9 cellular contexts compared by ENCODE assay signal in the genomic region with DNA sequence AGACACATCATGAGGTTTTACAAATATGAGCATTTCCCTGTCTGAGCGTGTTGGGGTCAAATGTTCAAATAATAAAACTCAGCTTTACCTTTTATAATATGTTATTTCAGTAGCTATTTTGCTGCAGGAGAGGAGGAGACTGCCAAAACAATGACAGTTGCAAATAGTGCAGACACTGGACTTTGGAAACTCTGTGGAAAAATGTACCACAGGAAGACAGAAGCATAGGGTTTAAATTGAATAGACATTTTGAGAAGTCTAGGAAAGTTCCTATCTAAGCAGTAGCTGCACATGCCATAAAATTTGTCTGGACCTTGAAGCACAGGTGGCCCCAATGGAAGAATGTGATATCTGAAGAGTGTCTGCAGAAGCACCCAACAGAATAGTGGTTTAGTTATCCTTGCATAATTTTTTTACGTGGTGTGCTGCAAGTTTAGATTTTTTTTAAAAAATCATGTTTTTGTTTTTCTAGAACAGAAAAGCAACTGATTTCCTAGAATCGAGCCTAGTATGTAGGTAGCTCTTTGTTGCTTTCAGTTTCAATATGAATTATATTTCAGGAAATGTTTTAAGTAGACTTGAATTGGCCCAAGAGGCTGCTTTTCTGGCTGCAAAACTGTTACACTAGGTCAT. TPM values are rescaled to one million over a fixed set of nuclear protein-coding genes. Genes with fewer than 3 reads are reported as not detected.
DNase-seq lines count a peak whose midpoint lies in the region; ATAC-seq, FAIRE-seq and TF ChIP-seq lines count a peak whose summit lies in the region.
"Had no signal": no experiment of that assay in that cellular context is flagged by ENCODE, and none has a peak within 500 bp of the region (broad histone marks: within the 10 kb centered on the region; RNA-seq: fewer than 3 reads in every experiment).

No MANE protein-coding gene starts in this region.

- H3K9me3 ChIP-seq in heart right ventricle: no peaks in the 10 kb centered on the region
- H3K9me3 ChIP-seq in GM12878 (replicated peaks; ENCODE audit: control insufficient read depth, insufficient read depth, low read length): no peaks in the 10 kb centered on the region; the same call in 2 of the 3 replicates
- no peaks in the 10 kb centered on the region for H3K9me3 ChIP-seq in uterus

- no TSS peak for BruUV-seq in GM12878 (replicated peaks; lab: Mats Ljungman, UMichigan)

- H3K4me2 ChIP-seq in GM12878 (ENCODE audit: control insufficient read depth, insufficient read depth): peak overlapping the region; percentile 84

- H3K27me3 ChIP-seq in heart right ventricle: no peaks in the 10 kb centered on the region
- no peaks in the 10 kb centered on the region for H3K27me3 ChIP-seq in GM12878 (replicated peaks in 1 of 2; ENCODE audit: control insufficient read depth in 2 of 2, insufficient read depth in 2 of 2, low read length in 1 of 2)
- H3K27me3 ChIP-seq in uterus: no peaks in the 10 kb centered on the region

- H3K27ac ChIP-seq in heart right ventricle: peak overlapping the region in 9 of 10 donors; percentile 4 to 84 (median 44)
- H3K27ac ChIP-seq in GM12878 (ENCODE audit: control insufficient read depth, insufficient read depth): peak overlapping the region; percentile 31; the same call in 1 of the 2 replicates
- H3K27ac ChIP-seq in uterus: peak overlapping the region; percentile 5 to 50

- 42 to 53% methylated on average over 3 of the region's 3 CpGs for WGBS in heart right ventricle, 2 donors
- 24% methylated on average over 3 of the region's 3 CpGs for WGBS in GM12878 (ENCODE audit: insufficient coverage, insufficient replicate concordance, low lambda C conversion rate, missing lambda C conversion rate)

- no peaks in the 10 kb centered on the region for H3K79me2 ChIP-seq in GM12878 (ENCODE audit: control insufficient read depth, insufficient read depth, low read length)

- H2AFZ ChIP-seq in GM12878 (ENCODE audit: control insufficient read depth, low read depth, low read length): peak overlapping the region; percentile 76

- peak; percentile 83 for FAIRE-seq in GM12878 (lab: Jason Lieb, UNC)

- in situ Hi-C loops in GM12878 (cut with MboI): no loop called here

- CTCF ChIA-PET in GM12878 (lab: Yijun Ruan, JAX): interaction anchor here (0.9 to 1.7 kb wide), 7 partner anchors 10 to 201 kb away, joined by 3 to 5 read pairs (median 4); a partner anchor contains a TSS

- H3K9ac ChIP-seq in GM12878 (ENCODE audit: control insufficient read depth, insufficient read depth, low read length): peak overlapping the region; percentile 27; the same call in 1 of the 2 replicates

- DNase-seq in heart right ventricle (no peak), Right ventricle myocardium inferior (ENCODE audit: missing footprints) (no peak), GM12878 (ENCODE audit: low read depth, low spot score) (no peak), uterus (no peak), midbrain (lab: John Stamatoyannopoulos, UW) (no peak), pons (ENCODE audit: low spot score) (no peak), dedifferentiated amniotic fluid mesenchymal stem cell (ENCODE audit: extremely low spot score) (no peak)

- SMC1A ChIA-PET in GM12878 (lab: Charles Lee; ENCODE audit: uncharacterized antibody, unreplicated experiment): interaction anchor here (0.6 to 3.6 kb wide), 8 partner anchors 9 to 203 kb away, joined by 3 to 16 read pairs (median 4); no protein-coding TSS in a partner anchor

- H3K4me3 ChIP-seq in heart right ventricle: peak overlapping the region in 6 of 10 donors; percentile 5 to 38 (median 10)
- H3K4me3 ChIP-seq in GM12878: peak overlapping the region; percentile 19; the same call in 1 of the 2 replicates
- no peak overlapping the region for H3K4me3 ChIP-seq in uterus

- no peaks in the 10 kb centered on the region for H4K20me1 ChIP-seq in GM12878 (ENCODE audit: control insufficient read depth, insufficient read depth)

- TF ChIP-seq CTCF in heart right ventricle (IDR thresholded peaks at IDR 0.05) (no peak), GM12878 (IDR thresholded peaks at IDR 0.05 in 2 of 3, conservative IDR thresholded peaks at IDR 0.05 in 1 of 3; ENCODE audit: control insufficient read depth in 2 of 3, extremely low read depth in 1 of 3, insufficient read depth in 1 of 3, low read depth in 3 of 3, low read length in 3 of 3) (no peak), uterus (IDR thresholded peaks at IDR 0.05) (no peak)

- ATAC-seq in heart right ventricle (peak in 4 of 8 donors; percentile 40 to 79 (median 46)), Right ventricle myocardium inferior (no peak), HG03103 (IDR thresholded peaks at IDR 0.05; ENCODE audit: low read depth, unreplicated experiment) (peak; percentile 85), GM12878 (peak; percentile 89)

- no peak for TF ChIP-seq RAD21 in GM12878 (IDR thresholded peaks at IDR 0.05; ENCODE audit: insufficient read depth, low read depth, low read length)

- no peak for TF ChIP-seq EP300 in GM12878 (IDR thresholded peaks at IDR 0.05; ENCODE audit: borderline replicate concordance in 1 of 2, control insufficient read depth in 1 of 2, low read depth in 2 of 2, low read length in 2 of 2)

- POLR2A ChIA-PET in GM12878 (lab: Charles Lee): interaction anchor here (0.5 to 1.2 kb wide), 2 partner anchors 12 to 716 kb away, joined by 3 read pairs; no protein-coding TSS in a partner anchor

- H3K36me3 ChIP-seq in heart right ventricle (no peaks in the 10 kb centered on the region), GM12878 (ENCODE audit: control insufficient read depth in 2 of 2, insufficient read depth in 2 of 2, low read length in 1 of 2) (no peaks in the 10 kb centered on the region), uterus (no peaks in the 10 kb centered on the region)

- TF ChIP-seq POLR2A in GM12878 (IDR thresholded peaks at IDR 0.05; ENCODE audit: low read depth, low read length) (no peak), uterus (IDR thresholded peaks at IDR 0.05) (no peak)

- RAD21 ChIA-PET in GM12878 (lab: Charles Lee; ENCODE audit: unreplicated experiment): interaction anchor here (0.7 to 1.3 kb wide), 4 partner anchors 11 to 206 kb away, joined by 3 to 5 read pairs (median 3); no protein-coding TSS in a partner anchor

- intact Hi-C loops in heart right ventricle (cut with DNase I) (no loop called here), Right ventricle myocardium inferior (cut with DNase I) (loop anchor here (10.0 kb wide), 1 partner anchor 68 kb away; no protein-coding TSS in a partner anchor), GM12878 (cut with micrococcal nuclease; ENCODE audit: unreplicated experiment) (no loop called here), uterus (cut with DNase I; ENCODE audit: low total_unique reads) (no loop called here)

- H3K4me1 ChIP-seq in heart right ventricle (peaks cover 0 to 36% (median 18%) of the 10 kb centered on the region in 9 donors), GM12878 (ENCODE audit: control insufficient read depth, insufficient read depth, low read length) (peaks cover 11% of the 10 kb centered on the region), uterus (no peaks in the 10 kb centered on the region)

TF ChIP-seq in GM12878, 131 proteins besides CTCF, POLR2A, EP300 and RAD21:
- TF ChIP-seq EED (IDR thresholded peaks at IDR 0.05; ENCODE audit: low read depth): no peak
- peak; percentile 69 for TF ChIP-seq JUNB (IDR thresholded peaks at IDR 0.05)
TF ChIP-seq in GM12878: peak in this region for 1.

RNA-seq across cellular contexts. Expression of a gene that starts 14.0 kb away (rescaled TPM):
- total RNA-seq in heart right ventricle (10 to 100 TPM in 1 of 10 donors, 1 to 10 TPM in 3, under 1 TPM in 6; 0.48 to 62.0 (median 0.85) TPM), Right ventricle myocardium inferior (0.68 TPM), GM12878 (2014; rRNA removed) (0.17 and 0.60 TPM in 2 replicates), GM12878 (2014; rRNA removed; fragmentation: Illumina TruSeq; extraction: Trizol) (0.40 and 0.74 TPM in 2 replicates), GM12878 (2021) (0.44 and 0.56 TPM in 2 replicates), uterus (1 to 10 TPM in 1 of 4 donors, under 1 TPM in 2, not detected in 1; 0.26 to 1.6 (median 0.83) TPM)
- polyA plus RNA-seq in heart right ventricle (under 1 TPM; 0.39 to 0.59 TPM), GM12878 (2011; rRNA removed) (0.50 and 0.53 TPM in 2 replicates), GM12878 (2014; fragmentation: Illumina TruSeq; extraction: Trizol) (0.31 and 0.78 TPM in 2 replicates), GM12878 (2014; fragmentation: Nextera tagmentation; extraction: Ambion mirVana) (under 1 TPM; 0.29 to 0.55 TPM), GM12878 (2014; rRNA removed) (0.37 and 0.72 TPM in 2 replicates), GM12878 (2016; fragmentation: Nextera tagmentation; extraction: Ambion mirVana) (1 to 10 TPM in 1 of 2 experiments, under 1 TPM in 1; 0.35 to 1.0 TPM)
- total RNA-seq in GM12878 (2013; cell fraction: nucleolus; rRNA removed): 2.9 and 3.5 TPM in 2 replicates
- 1.3 TPM for polyA plus RNA-seq in GM12878 (2011; ENCODE audit: low read depth)
- 0.13 and 0.20 TPM in 2 replicates for polyA plus RNA-seq in GM12878 (2011; cell fraction: cytosol; rRNA removed)
- 0.51 TPM in 2 replicates for polyA plus RNA-seq in GM12878 (2011; cell fraction: nucleus; rRNA removed)
- polyA plus RNA-seq in GM12878 (2012): 1.8 TPM in 2 replicates
- polyA minus RNA-seq in GM12878 (2011; rRNA and poly(A)+ RNA removed): 0.26 and 0.73 TPM in 2 replicates
- not detected in 2 replicates for polyA minus RNA-seq in GM12878 (2011; cell fraction: cytosol; rRNA and poly(A)+ RNA removed)
- 0.19 and 0.36 TPM in 2 replicates for polyA minus RNA-seq in GM12878 (2011; cell fraction: nucleus; rRNA and poly(A)+ RNA removed)
- polyA plus RNA-seq: neural cell had no signal

Comparison
In these comparisons a context has a peak if more than half of its experiments do, and no peak if none do; other contexts are left out.
1. H3K4me3 ChIP-seq: peak in heart right ventricle (6 of 10) and GM12878 (single experiment); none in uterus (0 of 2).
2. Peak in every context shown above with its lines, with median percentiles within 50 percentile points of each other: H3K27ac ChIP-seq.